Comparison of ENCODE assay signal across 21 cellular contexts in genomic region chr2:884027-884748, GRCh38.
A peak's percentile ranks its signal among the peaks of the same experiment; 100 is the strongest.
DNase-seq lines count a peak whose midpoint lies in the region; ATAC-seq and TF ChIP-seq lines count a peak whose summit lies in the region.
"Had no signal": no experiment of that assay in that cellular context is flagged by ENCODE, and none has a peak within 500 bp of the region (broad histone marks: within the 10 kb centered on the region; RNA-seq: fewer than 3 reads in every experiment).

No MANE protein-coding gene starts in this region.

- H3K27ac ChIP-seq in CD4-positive, alpha-beta T cell (ENCODE audit: low read depth, low read length), result no peak overlapping the region
- H3K27ac ChIP-seq: SK-N-MC had no signal

- no peaks in the 10 kb centered on the region for H3K9me3 Mint-ChIP-seq in activated CD8-positive, alpha-beta memory T cell treated with anti-CD3 and anti-CD28 coated beads, Interleukin-2, amount 10 ng/mL, durations not matched to agents 7 days and 5 days (ENCODE audit: low read depth)
- H3K9me3 Mint-ChIP-seq in CD4-positive, alpha-beta T cell, result no peaks in the 10 kb centered on the region
- H3K9me3 Mint-ChIP-seq: IgD-negative memory B cell had no signal

- no peaks in the 10 kb centered on the region for H3K36me3 Mint-ChIP-seq in activated CD8-positive, alpha-beta memory T cell treated with anti-CD3 and anti-CD28 coated beads, Interleukin-2, amount 10 ng/mL, durations not matched to agents 7 days and 5 days
- no peaks in the 10 kb centered on the region for H3K36me3 Mint-ChIP-seq in CD4-positive, alpha-beta T cell (ENCODE audit: low read depth)
- H3K36me3 Mint-ChIP-seq: CD4-positive, alpha-beta memory T cell; IgD-negative memory B cell had no signal

- peak; percentile 25 for DNase-seq in activated CD8-positive, alpha-beta memory T cell treated with anti-CD3 and anti-CD28 coated beads, Interleukin-2, amount 10 ng/mL, durations not matched to agents 7 days and 5 days
- DNase-seq in activated CD8-positive, alpha-beta memory T cell treated with anti-CD3 and anti-CD28 coated beads, Interleukin-2, amount 50 U/mL, for 4 hours, result no peak
- peak; percentile 57 to 90 for DNase-seq in NCI-H524 (lab: John Stamatoyannopoulos, UW)
- DNase-seq in left kidney (ENCODE audit: low read depth, low spot score), result peak; percentile 91
- peak; percentile 8 for DNase-seq in ureter (ENCODE audit: low spot score)
- DNase-seq in CD4-positive, alpha-beta T cell, result no peak
- no peak for DNase-seq in stimulated activated naive CD4-positive, alpha-beta T cell treated with Interleukin-2 at 50 U/mL for 16 hours (lab: John Stamatoyannopoulos, UW)
- DNase-seq in CD1c-positive myeloid dendritic cell (ENCODE audit: extremely low spot score), result no peak
- DNase-seq: BE2C; CD4-positive, alpha-beta memory T cell; DMS153; GOT3; Karpas-422; MG63; NCI-H1048; NCI-H1436 treated with DMSO at 0.1 percent for 48 hours; NCI-H2029; NCI-H774; SHP77 had no signal

- no peak overlapping the region for H3K4me3 Mint-ChIP-seq in activated CD8-positive, alpha-beta memory T cell treated with anti-CD3 and anti-CD28 coated beads, Interleukin-2, amount 10 ng/mL, durations not matched to agents 7 days and 5 days
- H3K4me3 Mint-ChIP-seq in CD4-positive, alpha-beta T cell, result no peak overlapping the region
- H3K4me3 Mint-ChIP-seq: CD4-positive, alpha-beta memory T cell; IgD-negative memory B cell had no signal

- CTCF ChIA-PET in activated CD8-positive, alpha-beta memory T cell treated with anti-CD3 and anti-CD28 coated beads, Interleukin-2, amount 10 ng/mL, durations not matched to agents 7 days and 5 days (lab: Charles Lee), result no interaction called here
- CTCF ChIA-PET in CD4-positive, alpha-beta T cell (lab: Charles Lee), result no interaction called here

- no peak for ATAC-seq in activated CD8-positive, alpha-beta memory T cell treated with anti-CD3 and anti-CD28 coated beads, Interleukin-2, amount 10 ng/mL, durations not matched to agents 7 days and 5 days
- no peak for ATAC-seq in CD4-positive, alpha-beta T cell (ENCODE audit: poor library complexity)

- POLR2A ChIA-PET in CD4-positive, alpha-beta T cell (lab: Charles Lee), result no interaction called here

- TF ChIP-seq CTCF in CD4-positive, alpha-beta T cell (IDR thresholded peaks at IDR 0.05), result no peak

- H3K27ac Mint-ChIP-seq in activated CD8-positive, alpha-beta memory T cell treated with anti-CD3 and anti-CD28 coated beads, Interleukin-2, amount 10 ng/mL, durations not matched to agents 7 days and 5 days, result no peak overlapping the region
- H3K27ac Mint-ChIP-seq in CD4-positive, alpha-beta T cell, result no peak overlapping the region
- H3K27ac Mint-ChIP-seq: CD4-positive, alpha-beta memory T cell; IgD-negative memory B cell had no signal

- no peaks in the 10 kb centered on the region for H3K4me1 Mint-ChIP-seq in activated CD8-positive, alpha-beta memory T cell treated with anti-CD3 and anti-CD28 coated beads, Interleukin-2, amount 10 ng/mL, durations not matched to agents 7 days and 5 days
- H3K4me1 Mint-ChIP-seq in CD4-positive, alpha-beta T cell (ENCODE audit: low read depth), result no peaks in the 10 kb centered on the region
- H3K4me1 Mint-ChIP-seq: CD4-positive, alpha-beta memory T cell; IgD-negative memory B cell had no signal

- no peaks in the 10 kb centered on the region for H3K27me3 ChIP-seq in CD4-positive, alpha-beta T cell (ENCODE audit: control insufficient read depth, insufficient read depth, low read length)
- H3K27me3 ChIP-seq: BE2C had no signal

- intact Hi-C loops in CD4-positive, alpha-beta T cell (cut with DNase I, micrococcal nuclease), result no loop called here

- no peaks in the 10 kb centered on the region for H3K9me3 ChIP-seq in CD4-positive, alpha-beta T cell (ENCODE audit: control insufficient read depth, low read length)
- H3K9me3 ChIP-seq: BE2C, MG63 had no signal

- peaks cover 18% of the 10 kb centered on the region for H3K27me3 Mint-ChIP-seq in activated CD8-positive, alpha-beta memory T cell treated with anti-CD3 and anti-CD28 coated beads, Interleukin-2, amount 10 ng/mL, durations not matched to agents 7 days and 5 days
- peaks cover 42% of the 10 kb centered on the region for H3K27me3 Mint-ChIP-seq in CD4-positive, alpha-beta T cell

Comparison
In these comparisons a context has a peak if more than half of its experiments do, and no peak if none do; other contexts are left out.
1. DNase-seq: peak in activated CD8-positive, alpha-beta memory T cell treated with anti-CD3 and anti-CD28 coated beads, Interleukin-2, amount 10 ng/mL, durations not matched to agents 7 days and 5 days (single experiment), NCI-H524 (2 of 2), left kidney (single experiment) and ureter (single experiment); none in activated CD8-positive, alpha-beta memory T cell treated with anti-CD3 and anti-CD28 coated beads, Interleukin-2, amount 50 U/mL, for 4 hours (single experiment), CD4-positive, alpha-beta T cell (0 of 10), stimulated activated naive CD4-positive, alpha-beta T cell treated with Interleukin-2 at 50 U/mL for 16 hours (single experiment) and CD1c-positive myeloid dendritic cell (single experiment).